In genomic region chr12:64724201-64724745, GRCh38 we compare ENCODE assay signal across 1 cellular context.
TF ChIP-seq lines count a peak whose summit lies in the region.

No MANE protein-coding gene starts in this region.

TF ChIP-seq in K562, 482 proteins besides CTCF, POLR2A, EP300 and RAD21 (continued from another document):
- TF ChIP-seq BRF2 (IDR thresholded peaks at IDR 0.05; ENCODE audit: borderline replicate concordance, insufficient read depth, insufficient read length) (no peak), HEY1 (CRISPR knock-in tag; IDR thresholded peaks at IDR 0.05; ENCODE audit: borderline replicate concordance) (no peak), C11orf30 (IDR thresholded peaks at IDR 0.05; ENCODE audit: low read depth) (peak; percentile 35; the same call in 1 of the 2 replicates), NFE2 (IDR thresholded peaks at IDR 0.05; ENCODE audit: low read depth) (peak; percentile 45), MAFG (tag; conservative IDR thresholded peaks at IDR 0.05) (peak; percentile 48; the same call in 1 of the 2 replicates), TRIM25 (IDR thresholded peaks at IDR 0.05; ENCODE audit: borderline replicate concordance) (no peak), NFRKB (IDR thresholded peaks at IDR 0.05; ENCODE audit: low read depth) (no peak), ZBTB40 (IDR thresholded peaks at IDR 0.05) (no peak), ZBTB40 (CRISPR knock-in tag; IDR thresholded peaks at IDR 0.05) (no peak)
